ENCODE assay signal across 8 cellular contexts in the genomic region with DNA sequence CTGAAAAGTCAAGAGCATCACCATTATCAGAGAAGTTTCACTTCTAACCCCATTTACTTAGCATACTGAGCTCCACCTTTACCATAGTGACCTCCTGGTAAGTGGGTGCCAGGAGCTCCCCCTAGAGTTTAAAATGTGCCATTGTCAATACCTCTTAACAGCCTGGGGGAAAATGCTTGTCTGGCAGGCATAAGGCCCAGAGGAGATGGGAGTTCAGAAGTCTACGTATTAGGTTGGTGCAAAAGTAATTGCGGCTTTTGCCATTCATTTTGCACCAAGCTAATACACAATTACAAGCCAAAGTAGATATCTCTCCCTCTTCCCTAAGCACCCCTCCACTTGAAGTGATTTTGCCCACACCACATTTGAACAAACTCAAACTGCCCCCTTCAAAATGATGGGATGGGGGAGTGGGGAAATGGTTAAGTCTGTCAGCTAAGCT.
DNase-seq lines count a peak whose midpoint lies in the region; ATAC-seq and TF ChIP-seq lines count a peak whose summit lies in the region.

No MANE protein-coding gene starts in this region.

- no peaks in the 10 kb centered on the region for H4K20me1 ChIP-seq in MM.1S (ENCODE audit: insufficient read depth, low read length)

- H3K4me3 ChIP-seq in MM.1S (ENCODE audit: low read length), result no peak overlapping the region
- H3K4me3 ChIP-seq in SJCRH30, result no peak overlapping the region
- no peak overlapping the region for H3K4me3 ChIP-seq in retinal pigment epithelial cell (ENCODE audit: low read length)

- H3K36me3 ChIP-seq in MM.1S (replicated peaks; ENCODE audit: insufficient read depth, low read length) (no peaks in the 10 kb centered on the region), SJCRH30 (no peaks in the 10 kb centered on the region)

- H3K4me1 ChIP-seq in MM.1S (ENCODE audit: low read length) (no peaks in the 10 kb centered on the region), SJCRH30 (peaks cover 2% of the 10 kb centered on the region; the same call in 1 of the 2 replicates)

- no peaks in the 10 kb centered on the region for H3K27me3 ChIP-seq in MM.1S (replicated peaks; ENCODE audit: insufficient read depth, low read length)
- H3K27me3 ChIP-seq in SJCRH30, result no peaks in the 10 kb centered on the region

- in situ Hi-C loops in ACHN (cut with HindIII; ENCODE audit: low pct_ligation_motif_present, low pct_unique_long_range_greater_than_20kb, low sequenced_read_pairs), result no loop called here

- H3F3A ChIP-seq in MM.1S (ENCODE audit: insufficient read depth, low read length), result no peaks in the 10 kb centered on the region

- H3K9ac ChIP-seq in MM.1S (ENCODE audit: low read length), result no peak overlapping the region

- H3K9me2 ChIP-seq in MM.1S (replicated peaks; ENCODE audit: insufficient read depth, low read length), result no peaks in the 10 kb centered on the region

- H3K4me2 ChIP-seq in MM.1S (ENCODE audit: low read depth, low read length), result no peak overlapping the region

- H2AFZ ChIP-seq in MM.1S (ENCODE audit: low read length), result no peak overlapping the region

- TF ChIP-seq CTCF in MM.1S (IDR thresholded peaks at IDR 0.05; ENCODE audit: low read length), result peak; percentile 70
- TF ChIP-seq CTCF in retinal pigment epithelial cell (conservative IDR thresholded peaks at IDR 0.05; ENCODE audit: low read depth, low read length), result peak; percentile 71

- DNase-seq in ACHN, result peak; percentile 66
- peak; percentile 82 for DNase-seq in MM.1S
- DNase-seq in SJCRH30, result peak; percentile 48 to 79
- DNase-seq in foreskin melanocyte, result peak; percentile 29
- no peak for DNase-seq in retinal pigment epithelial cell (ENCODE audit: low read depth)
- DNase-seq in cerebellar nuclear complex (lab: John Stamatoyannopoulos, UW), result no peak

- no peaks in the 10 kb centered on the region for H3K79me2 ChIP-seq in MM.1S (ENCODE audit: low read length)

- H3K27ac ChIP-seq in MM.1S (ENCODE audit: low read length) (no peak overlapping the region), SJCRH30 (no peak overlapping the region)

- ATAC-seq in GM18499 (IDR thresholded peaks at IDR 0.05; ENCODE audit: insufficient read depth, unreplicated experiment) (peak; percentile 97), HG02642 (IDR thresholded peaks at IDR 0.05; ENCODE audit: poor library complexity, unreplicated experiment) (peak; percentile 99)

- no peaks in the 10 kb centered on the region for H3K9me3 ChIP-seq in MM.1S (replicated peaks; ENCODE audit: insufficient read depth, low read length)
- H3K9me3 ChIP-seq in SJCRH30 (replicated peaks), result no peaks in the 10 kb centered on the region

Comparison
In these comparisons a context has a peak if more than half of its experiments do, and no peak if none do; other contexts are left out.
1. DNase-seq: peak in ACHN (single experiment), MM.1S (single experiment), SJCRH30 (2 of 2) and foreskin melanocyte (single experiment); none in retinal pigment epithelial cell (single experiment) and cerebellar nuclear complex (0 of 2).